1 cellular context compared by ENCODE assay signal in genomic region chr3:131026321-131027151, GRCh38.
A peak's percentile ranks its signal among the peaks of the same experiment; 100 is the strongest.
TF ChIP-seq lines count a peak whose summit lies in the region.

ASTE1 (minus strand) TSS chr3:131026825; CDS start chr3:131025306, 1,519 bp downstream.
NEK11 (plus strand) TSS chr3:131026877; CDS start chr3:131029709, 2,832 bp downstream.

TF ChIP-seq in K562, 482 proteins besides CTCF, POLR2A, EP300 and RAD21 (continued from another document and continues in another):
- TF ChIP-seq THAP12 (CRISPR knock-in tag; IDR thresholded peaks at IDR 0.05) (no peak), NFXL1 (CRISPR knock-in tag; IDR thresholded peaks at IDR 0.05) (no peak), DPF2 (IDR thresholded peaks at IDR 0.05) (no peak), E2F6 (IDR thresholded peaks at IDR 0.05; ENCODE audit: borderline replicate concordance in 1 of 2, extremely low read depth in 1 of 2, insufficient read depth in 1 of 2, insufficient read length in 1 of 2, low read depth in 1 of 2, low read length in 1 of 2, poor library complexity in 1 of 2, severe bottlenecking in 1 of 2) (peak; percentile 87 to 91), TFAP4 (CRISPR knock-in tag; IDR thresholded peaks at IDR 0.05; ENCODE audit: borderline replicate concordance) (peak; percentile 63; the same call in 1 of the 2 replicates), DIDO1 (tag; IDR thresholded peaks at IDR 0.05; ENCODE audit: low read depth) (no peak), ZNF347 (CRISPR knock-in tag; IDR thresholded peaks at IDR 0.05; ENCODE audit: low read depth) (no peak), RFX5 (IDR thresholded peaks at IDR 0.05; ENCODE audit: low read depth, low read length) (no peak), NFATC3 (IDR thresholded peaks at IDR 0.05) (no peak), TRIM24 (IDR thresholded peaks at IDR 0.05) (no peak), GTF2F1 (IDR thresholded peaks at IDR 0.05; ENCODE audit: low read depth, low read length) (no peak), MTF1 (CRISPR knock-in tag; IDR thresholded peaks at IDR 0.05; ENCODE audit: borderline replicate concordance) (no peak), ILK (tag; IDR thresholded peaks at IDR 0.05; ENCODE audit: borderline replicate concordance, low read depth) (no peak), KAT8 (IDR thresholded peaks at IDR 0.05; ENCODE audit: low read depth) (0 out of 2 replicates have a peak, but pooled peaks have one; percentile 56), ZNF740 (CRISPR knock-in tag; IDR thresholded peaks at IDR 0.05) (no peak), ZNF740 (tag; IDR thresholded peaks at IDR 0.05) (no peak), PTTG1 (tag; IDR thresholded peaks at IDR 0.05; ENCODE audit: low read depth) (no peak), TRIM28 (IDR thresholded peaks at IDR 0.05) (no peak), FOXP4 (CRISPR knock-in tag; IDR thresholded peaks at IDR 0.05; ENCODE audit: borderline replicate concordance) (no peak), PTBP1 (IDR thresholded peaks at IDR 0.05; ENCODE audit: low read depth, low read length) (no peak), STAT5A (IDR thresholded peaks at IDR 0.05; ENCODE audit: borderline replicate concordance, low read length) (no peak), ZNF184 (CRISPR knock-in tag; IDR thresholded peaks at IDR 0.05) (no peak), TFAM (CRISPR knock-in tag; conservative IDR thresholded peaks at IDR 0.05) (no peak), SAFB2 (IDR thresholded peaks at IDR 0.05; ENCODE audit: borderline replicate concordance, low read depth, low read length, severe bottlenecking) (no peak), ZNF318 (IDR thresholded peaks at IDR 0.05; ENCODE audit: borderline replicate concordance in 1 of 2, low read depth in 1 of 2) (no peak), DACH1 (IDR thresholded peaks at IDR 0.05; ENCODE audit: partially characterized antibody) (no peak), E4F1 (CRISPR knock-in tag; IDR thresholded peaks at IDR 0.05; ENCODE audit: borderline replicate concordance) (no peak), GATA2 (CRISPR knock-in tag; IDR thresholded peaks at IDR 0.05) (no peak), ZNF282 (CRISPR knock-in tag; IDR thresholded peaks at IDR 0.05) (no peak), GMEB1 (CRISPR knock-in tag; IDR thresholded peaks at IDR 0.05) (no peak), PHTF2 (CRISPR knock-in tag; IDR thresholded peaks at IDR 0.05) (no peak), PHF8 (IDR thresholded peaks at IDR 0.05; ENCODE audit: borderline replicate concordance, low read length) (peak; percentile 84; the same call in 1 of the 2 replicates), ATF6 (CRISPR knock-in tag; IDR thresholded peaks at IDR 0.05) (peak; percentile 89), TAF1 (IDR thresholded peaks at IDR 0.05; ENCODE audit: control insufficient read depth, extremely low read depth, insufficient read depth, low read length, severe bottlenecking) (peak; percentile 41), CAMTA2 (CRISPR knock-in tag; conservative IDR thresholded peaks at IDR 0.05) (no peak), ZNF57 (CRISPR knock-in tag; IDR thresholded peaks at IDR 0.05) (no peak)
